In genomic region chr2:10126627-10127026, GRCh38 we compare ENCODE assay signal across 12 cellular contexts. TPM values are rescaled to one million over a fixed set of nuclear protein-coding genes. Genes with fewer than 3 reads are reported as not detected.
DNase-seq lines count a peak whose midpoint lies in the region; ATAC-seq, FAIRE-seq and TF ChIP-seq lines count a peak whose summit lies in the region.
"Had no signal": no experiment of that assay in that cellular context is flagged by ENCODE, and none has a peak within 500 bp of the region (broad histone marks: within the 10 kb centered on the region; RNA-seq: fewer than 3 reads in every experiment).

No MANE protein-coding gene starts in this region.

- no peak overlapping the region for H3K9ac ChIP-seq in IMR-90 (ENCODE audit: low read depth, low read length)
- peak overlapping the region in 1 of 4 experiments; percentile 39; a peak in 1 of 7 replicates for H3K9ac ChIP-seq in H1 (replicated peaks in 1 of 4; ENCODE audit: extremely low read depth in 1 of 4, low read depth in 3 of 4, low read length in 3 of 4)

- peaks cover 80% of the 10 kb centered on the region for H3K36me3 Mint-ChIP-seq in activated CD4-positive, alpha-beta memory T cell treated with anti-CD3 and anti-CD28 coated beads for 36 hours

- H3K4me3 ChIP-seq in IMR-90 (ENCODE audit: insufficient read depth, low read depth, low read length) (no peak overlapping the region), H1 (ENCODE audit: extremely low read depth in 1 of 4, insufficient read depth in 2 of 4, low read depth in 3 of 4, low read length in 4 of 4) (no peak overlapping the region)

- H2AFZ ChIP-seq in IMR-90 (replicated peaks; ENCODE audit: low read length, poor library complexity) = no peak overlapping the region
- no peak overlapping the region for H2AFZ ChIP-seq in H1 (ENCODE audit: low read length)

- H3K9me3 Mint-ChIP-seq in activated CD4-positive, alpha-beta memory T cell treated with anti-CD3 and anti-CD28 coated beads for 36 hours = no peaks in the 10 kb centered on the region
- H3K9me3 Mint-ChIP-seq: nephron progenitor cell had no signal

- WGBS in IMR-90 (ENCODE audit: extremely low coverage in 2 of 2, insufficient read length in 1 of 2), 2 experiments = 22% methylated on average over 3 of the region's 5 CpGs; no CpG with 5 or more reads in 1 of the 2 experiments
- 94% methylated on average over 5 of the region's 5 CpGs; no CpG with 5 or more reads in 1 of the 2 experiments for WGBS in H1 (ENCODE audit: extremely low coverage in 1 of 2, insufficient coverage in 1 of 2, insufficient read length in 1 of 2, insufficient replicate concordance in 2 of 2, low coverage in 1 of 2, low lambda C conversion rate in 2 of 2, missing lambda C conversion rate in 1 of 2), 2 experiments

- H2AK5ac ChIP-seq in IMR-90 (ENCODE audit: low read depth, low read length) = no peak overlapping the region
- H2AK5ac ChIP-seq in H1 (ENCODE audit: low read depth, low read length) = no peak overlapping the region

- H3K36me3 ChIP-seq in IMR-90 (ENCODE audit: control insufficient read depth, insufficient read depth, low read length) = peaks cover 2% of the 10 kb centered on the region; the same call in 1 of the 2 replicates
- H3K36me3 ChIP-seq in H1 (ENCODE audit: control insufficient read depth in 2 of 4, insufficient read depth in 4 of 4, low read length in 3 of 4) = peaks cover 26 to 79% (median 54%) of the 10 kb centered on the region in 4 experiments

- H3K27ac ChIP-seq in 22Rv1 (0 out of 2 replicates have a peak overlapping the region, but pooled peaks have one; percentile 99), IMR-90 (ENCODE audit: insufficient read depth, low read length) (no peak overlapping the region), H1 (ENCODE audit: low read depth, low read length) (no peak overlapping the region)

- H3K27me3 Mint-ChIP-seq in activated CD4-positive, alpha-beta memory T cell treated with anti-CD3 and anti-CD28 coated beads for 36 hours = peaks cover 3% of the 10 kb centered on the region

- H2BK120ac ChIP-seq in IMR-90 (ENCODE audit: low read depth, low read length) (no peak overlapping the region), H1 (replicated peaks; ENCODE audit: low read depth, low read length) (no peak overlapping the region)

- TF ChIP-seq CTCF in 22Rv1 (IDR thresholded peaks at IDR 0.05) (no peak), IMR-90 (conservative IDR thresholded peaks at IDR 0.05; ENCODE audit: low read depth, low read length) (no peak), H1 (IDR thresholded peaks at IDR 0.05; ENCODE audit: control extremely low read depth in 1 of 3, insufficient read depth in 1 of 3, low read depth in 1 of 3, low read length in 3 of 3) (no peak)

- POLR2A ChIA-PET in IMR-90 (lab: Charles Lee; ENCODE audit: unreplicated experiment) = interaction anchor here (0.7 kb wide), 1 partner anchor 9 kb away, joined by 3 read pairs; no protein-coding TSS in a partner anchor
- POLR2A ChIA-PET in activated CD4-positive, alpha-beta memory T cell treated with anti-CD3 and anti-CD28 coated beads for 36 hours (lab: Charles Lee) = interaction anchor here (0.8 to 1.6 kb wide), 5 partner anchors 177 to 322 kb away, joined by 3 to 5 read pairs (median 3); partner anchors contain the start of genes HPCAL1 and ODC1
- POLR2A ChIA-PET in H1 (lab: Charles Lee; ENCODE audit: partially characterized antibody) = interaction anchor here (1.2 to 8.9 kb wide), 3 partner anchors 7 to 222 kb away, joined by 3 to 87 read pairs (median 5); no protein-coding TSS in a partner anchor

- H3K27ac Mint-ChIP-seq in activated CD4-positive, alpha-beta memory T cell treated with anti-CD3 and anti-CD28 coated beads for 36 hours = no peak overlapping the region
- H3K27ac Mint-ChIP-seq: nephron progenitor cell had no signal

- H3K23me2 ChIP-seq in H1 (ENCODE audit: low read depth, low read length) = peaks cover 12% of the 10 kb centered on the region

- peak overlapping the region; percentile 16 for H3K4me3 Mint-ChIP-seq in activated CD4-positive, alpha-beta memory T cell treated with anti-CD3 and anti-CD28 coated beads for 36 hours
- H3K4me3 Mint-ChIP-seq: nephron progenitor cell had no signal

- H3K9me3 ChIP-seq in IMR-90 (ENCODE audit: control insufficient read depth, insufficient read depth, low read length) (no peaks in the 10 kb centered on the region), H1 (ENCODE audit: insufficient read depth in 2 of 2, low read depth in 1 of 2, low read length in 1 of 2) (no peaks in the 10 kb centered on the region)

- no peak overlapping the region for H4K91ac ChIP-seq in IMR-90 (ENCODE audit: insufficient read depth, low read depth, low read length)
- H4K91ac ChIP-seq in H1 (replicated peaks; ENCODE audit: insufficient read length, low read length) = no peak overlapping the region

- H3K79me2 ChIP-seq in H1 (ENCODE audit: control insufficient read depth in 1 of 2, insufficient read depth in 2 of 2, low read length in 2 of 2) = peaks cover 0 to 33% of the 10 kb centered on the region in 2 experiments; a peak in 3 of 4 replicates

- CTCF ChIA-PET in IMR-90 (lab: Yijun Ruan, JAX) (interaction anchor here (1.0 to 4.4 kb wide), 2 partner anchors 282 to 308 kb away, joined by 3 to 25 read pairs; no protein-coding TSS in a partner anchor), H1 (lab: Charles Lee; ENCODE audit: partially characterized antibody) (interaction anchor here (0.6 to 12.5 kb wide), 10 partner anchors 15 to 308 kb away, joined by 3 to 141 read pairs (median 3); no protein-coding TSS in a partner anchor)
- CTCF ChIA-PET in activated CD4-positive, alpha-beta memory T cell treated with anti-CD3 and anti-CD28 coated beads for 36 hours (lab: Charles Lee) = interaction anchor here (1.0 to 4.8 kb wide), 4 partner anchors 15 to 308 kb away, joined by 3 to 97 read pairs (median 43); no protein-coding TSS in a partner anchor

- H3K23ac ChIP-seq in IMR-90 (ENCODE audit: low read depth, low read length) (no peak overlapping the region), H1 (ENCODE audit: insufficient read length) (no peak overlapping the region)

- H4K20me1 ChIP-seq in IMR-90 (ENCODE audit: insufficient read depth, low read length) (peaks cover 27% of the 10 kb centered on the region), H1 (replicated peaks in 1 of 2; ENCODE audit: control insufficient read depth in 1 of 2, insufficient read depth in 2 of 2, low read length in 2 of 2) (peaks cover 6 to 21% of the 10 kb centered on the region in 2 experiments)

- no peak overlapping the region for H4K8ac ChIP-seq in IMR-90 (ENCODE audit: low read depth in 2 of 2, low read length in 2 of 2)
- H4K8ac ChIP-seq in H1 (ENCODE audit: extremely low read depth, insufficient read depth, low read length) = no peak overlapping the region

- H3K4ac ChIP-seq in IMR-90 (ENCODE audit: low read depth, low read length) (no peak overlapping the region), H1 (replicated peaks; ENCODE audit: insufficient read length, low read depth, low read length) (no peak overlapping the region)

- no peak for TF ChIP-seq EP300 in H1 (IDR thresholded peaks at IDR 0.05; ENCODE audit: borderline replicate concordance in 1 of 2, low read depth in 2 of 2, low read length in 2 of 2)

- H3K14ac ChIP-seq in IMR-90 (replicated peaks; ENCODE audit: low read depth, low read length) (no peak overlapping the region), H1 (ENCODE audit: insufficient read length) (no peak overlapping the region)

- H2BK5ac ChIP-seq in IMR-90 (ENCODE audit: low read depth, low read length, poor library complexity, severe bottlenecking) (no peak overlapping the region), H1 (ENCODE audit: low read depth, low read length) (no peak overlapping the region)

- TF ChIP-seq POLR2A in IMR-90 (IDR thresholded peaks at IDR 0.05; ENCODE audit: low read depth, low read length) (no peak; the same call in 1 of the 2 replicates), H1 (IDR thresholded peaks at IDR 0.05; ENCODE audit: control extremely low read depth in 1 of 2, low read depth in 2 of 2, low read length in 2 of 2) (no peak; a peak in 1 of 3 replicates)

- H3K4me1 Mint-ChIP-seq in activated CD4-positive, alpha-beta memory T cell treated with anti-CD3 and anti-CD28 coated beads for 36 hours (ENCODE audit: low read depth) = peaks cover 53% of the 10 kb centered on the region

- BruUV-seq in IMR-90 (replicated peaks; lab: Mats Ljungman, UMichigan) = no TSS peak

- FAIRE-seq in H1 (lab: Jason Lieb, UNC) (no peak), RCC 7860 (lab: Jason Lieb, UNC) (no peak)

- H3K56ac ChIP-seq in IMR-90 (ENCODE audit: extremely low read depth, insufficient read depth, low read length) (no peak overlapping the region), H1 (replicated peaks; ENCODE audit: insufficient read length, low read depth, low read length) (no peak overlapping the region)

- H2AK9ac ChIP-seq in IMR-90 (replicated peaks; ENCODE audit: low read depth, low read length, poor library complexity) = no peak overlapping the region

- TF ChIP-seq RAD21 in IMR-90 (IDR thresholded peaks at IDR 0.05; ENCODE audit: low read length) = 0 out of 2 replicates have a peak, but pooled peaks have one; percentile 2
- no peak for TF ChIP-seq RAD21 in H1 (IDR thresholded peaks at IDR 0.05 in 1 of 2, conservative IDR thresholded peaks at IDR 0.05 in 1 of 2; ENCODE audit: low read depth in 2 of 2, low read length in 2 of 2)

- in situ Hi-C loops in IMR-90 (cut with MboI; ENCODE audit: low sequenced_read_pairs) = no loop called here

- intact Hi-C loops in IMR-90 (cut with micrococcal nuclease) = no loop called here
- intact Hi-C loops in activated CD4-positive, alpha-beta memory T cell treated with anti-CD3 and anti-CD28 coated beads for 36 hours (cut with micrococcal nuclease) = no loop called here

- H2BK12ac ChIP-seq in H1 (ENCODE audit: low read depth, low read length) = no peak overlapping the region

- DNase-seq in IMR-90 (peak; percentile 83), H1 (ENCODE audit: low read depth in 1 of 2, low spot score in 2 of 2) (no peak), HuH-7.5 (ENCODE audit: low spot score) (no peak), RCC 7860 (ENCODE audit: low spot score) (no peak), RKO (ENCODE audit: low spot score) (no peak)
- DNase-seq in activated CD4-positive, alpha-beta memory T cell treated with anti-CD3 and anti-CD28 coated beads for 36 hours = no peak
- DNase-seq in stimulated activated CD4-positive, alpha-beta T cell treated with anti-CD3 and anti-CD28 coated beads, Interleukin-15, amount 100 ng/mL, for 24 hours = no peak
- DNase-seq: GOT3, head of caudate nucleus, left cardiac atrium, nephron progenitor cell had no signal

- peaks cover 11% of the 10 kb centered on the region for H3K4me1 ChIP-seq in IMR-90 (ENCODE audit: control insufficient read depth, insufficient read depth, low read length)
- H3K4me1 ChIP-seq in H1 (replicated peaks in 1 of 4; ENCODE audit: control insufficient read depth in 3 of 4, insufficient read depth in 4 of 4, low read length in 3 of 4) = peaks cover 0 to 6% (median 2%) of the 10 kb centered on the region in 4 experiments; a peak in 4 of 7 replicates

- dilution Hi-C loops in IMR-90 (cut with HindIII; ENCODE audit: low sequenced_read_pairs, unreplicated experiment) = no loop called here

- H3K79me1 ChIP-seq in IMR-90 (ENCODE audit: low read depth in 1 of 2, low read length in 2 of 2) = peaks cover 30 to 53% of the 10 kb centered on the region in 2 experiments
- H3K79me1 ChIP-seq in H1 (ENCODE audit: low read depth, low read length) = peaks cover 11% of the 10 kb centered on the region

- H2BK15ac ChIP-seq in IMR-90 (ENCODE audit: low read depth, low read length) = no peak overlapping the region
- H2BK15ac ChIP-seq in H1 (ENCODE audit: low read length) = no peak overlapping the region

- no peak for ATAC-seq in IMR-90 (ENCODE audit: low read depth)
- ATAC-seq: left cardiac atrium had no signal

- H2BK20ac ChIP-seq in IMR-90 (ENCODE audit: low read depth, low read length) (no peak overlapping the region), H1 (ENCODE audit: low read length) (no peak overlapping the region)

- H3K18ac ChIP-seq in IMR-90 (ENCODE audit: low read depth, low read length) (peak overlapping the region; percentile 66; the same call in 1 of the 2 replicates), H1 (ENCODE audit: extremely low read depth, low read length) (no peak overlapping the region)

- no peaks in the 10 kb centered on the region for H3K27me3 ChIP-seq in IMR-90 (ENCODE audit: control insufficient read depth, insufficient read depth, low read length)
- no peaks in the 10 kb centered on the region for H3K27me3 ChIP-seq in H1 (replicated peaks in 1 of 4; ENCODE audit: control insufficient read depth in 3 of 4, extremely low read depth in 1 of 4, insufficient read depth in 3 of 4, low read length in 3 of 4)

- H4K5ac ChIP-seq in IMR-90 (ENCODE audit: low read depth, low read length) = peak overlapping the region; percentile 82
- no peak overlapping the region for H4K5ac ChIP-seq in H1 (ENCODE audit: insufficient read length, low read depth, low read length)

- peaks cover 3% of the 10 kb centered on the region for H3K9me1 ChIP-seq in IMR-90 (ENCODE audit: insufficient read depth, low read length)

- peak overlapping the region; percentile 67; the same call in 1 of the 2 replicates for H3K4me2 ChIP-seq in IMR-90 (ENCODE audit: low read depth, low read length)
- H3K4me2 ChIP-seq in H1 (ENCODE audit: insufficient read depth in 1 of 2, low read depth in 2 of 2, low read length in 2 of 2) = no peak overlapping the region

RNA-seq across cellular contexts. Expression of gene RRM2, which starts 4.1 kb away (rescaled TPM):
- 53.6 and 75.5 TPM in 2 replicates for total RNA-seq in IMR-90 (2012; rRNA removed)
- polyA plus RNA-seq in IMR-90 (2012; rRNA removed) (68.5 and 112 TPM in 2 replicates), H1 (2011; rRNA removed) (37.7 and 58.8 TPM in 2 replicates)
- polyA plus RNA-seq in IMR-90 (2012; cell fraction: cytosol; rRNA removed) = 34.6 and 66.1 TPM in 2 replicates
- polyA plus RNA-seq in IMR-90 (2012; cell fraction: nucleus; rRNA removed; ENCODE audit: low replicate concordance) = 18.3 and 62.2 TPM in 2 replicates
- 100 to 1,000 TPM; 523 to 528 TPM for total RNA-seq in activated CD4-positive, alpha-beta memory T cell treated with anti-CD3 and anti-CD28 coated beads for 36 hours
- total RNA-seq in H1 (2021; fragmentation: NEBNext Ultra II Directional; extraction: Animal tissue kit (Norgen Biotek cat#: 25700)) = 215 and 228 TPM in 2 replicates
- 42.1 TPM for polyA plus RNA-seq in H1 (2011; cell fraction: cytosol; rRNA removed)
- 79.0 TPM for polyA plus RNA-seq in H1 (2011; cell fraction: nucleus; rRNA removed)
- 130 to 156 TPM (median 139 TPM) in 4 replicates for polyA plus RNA-seq in H1 (2012, experiment 1 of 2)
- 24.6 TPM for polyA plus RNA-seq in H1 (2012, experiment 2 of 2)
- polyA plus RNA-seq in H1 (2013, experiment 1 of 2) = 102 TPM
- polyA plus RNA-seq in H1 (2013, experiment 2 of 2) = 111 TPM
- polyA minus RNA-seq in H1 (2011; rRNA and poly(A)+ RNA removed) = 50.6 and 53.5 TPM in 2 replicates
- polyA minus RNA-seq in H1 (2011; cell fraction: cytosol; rRNA and poly(A)+ RNA removed) = 104 TPM
- polyA minus RNA-seq in H1 (2011; cell fraction: nucleus; rRNA and poly(A)+ RNA removed) = 131 TPM

RNA-seq across cellular contexts. Expression of gene CYS1, which starts 46.4 kb away (rescaled TPM):
- under 0.01 and 0.28 TPM in 2 replicates for total RNA-seq in IMR-90 (2012; rRNA removed)
- polyA plus RNA-seq in IMR-90 (2012; rRNA removed) (0.12 and 0.17 TPM in 2 replicates), H1 (2011; rRNA removed) (0.09 and 0.57 TPM in 2 replicates)
- 0.17 and 0.27 TPM in 2 replicates for polyA plus RNA-seq in IMR-90 (2012; cell fraction: cytosol; rRNA removed)
- 0.06 and 0.14 TPM in 2 replicates for polyA plus RNA-seq in IMR-90 (2012; cell fraction: nucleus; rRNA removed; ENCODE audit: low replicate concordance)
- total RNA-seq in activated CD4-positive, alpha-beta memory T cell treated with anti-CD3 and anti-CD28 coated beads for 36 hours = under 1 TPM in 1 of 2 experiments, not detected in 1; 0.07 TPM
- total RNA-seq in H1 (2021; fragmentation: NEBNext Ultra II Directional; extraction: Animal tissue kit (Norgen Biotek cat#: 25700)) = 0.13 and 0.25 TPM in 2 replicates
- 0.32 TPM for polyA plus RNA-seq in H1 (2011; cell fraction: cytosol; rRNA removed)
- 0.47 TPM for polyA plus RNA-seq in H1 (2011; cell fraction: nucleus; rRNA removed)
- polyA plus RNA-seq in H1 (2012, experiment 1 of 2) = 0.16 to 0.46 TPM (median 0.30 TPM) in 4 replicates
- 0.17 TPM for polyA plus RNA-seq in H1 (2012, experiment 2 of 2)
- 0.59 TPM for polyA plus RNA-seq in H1 (2013, experiment 1 of 2)
- 0.28 TPM for polyA plus RNA-seq in H1 (2013, experiment 2 of 2)
- 0.05 and 0.19 TPM in 2 replicates for polyA minus RNA-seq in H1 (2011; rRNA and poly(A)+ RNA removed)
- polyA minus RNA-seq in H1 (2011; cell fraction: cytosol; rRNA and poly(A)+ RNA removed) = not detected
- polyA minus RNA-seq in H1 (2011; cell fraction: nucleus; rRNA and poly(A)+ RNA removed) = not detected
